1 cellular context compared by ENCODE assay signal in the genomic region with DNA sequence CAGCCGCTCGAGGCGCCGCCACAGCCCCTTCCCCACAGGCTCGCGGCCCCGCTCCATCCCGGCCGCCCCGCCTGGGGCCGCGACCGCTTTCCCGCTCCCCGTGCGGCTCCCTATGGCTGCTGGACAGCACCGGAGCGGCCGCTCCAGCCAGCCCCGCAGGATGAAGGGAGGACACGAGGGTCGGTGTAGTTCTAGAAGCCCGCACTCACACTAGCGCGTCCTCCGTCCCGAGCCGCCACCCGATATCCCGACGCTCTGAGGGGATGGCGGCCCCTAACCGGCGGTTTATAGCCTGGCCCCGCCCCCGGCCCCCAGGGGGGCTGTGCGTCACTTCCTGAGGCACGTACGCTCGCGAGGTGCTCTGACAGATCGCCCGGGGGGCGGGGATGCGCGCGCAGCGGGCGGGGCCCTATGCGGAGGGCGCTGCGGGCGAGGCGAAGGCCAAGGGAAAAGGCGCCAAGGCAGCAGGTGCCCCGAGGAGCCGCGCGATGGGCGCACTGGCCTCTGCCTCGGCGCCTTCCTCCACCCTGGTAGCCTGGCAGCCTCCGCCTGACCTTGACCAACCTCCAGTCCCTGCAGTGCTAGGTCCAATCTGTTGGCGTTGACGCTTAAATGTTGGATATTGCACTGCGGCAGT.
TF ChIP-seq lines count a peak whose summit lies in the region.

A gene (minus strand): TSS at position 257 of the 637 bp plus-strand sequence. CDS start 4,991 bp downstream, outside the sequence.

TF ChIP-seq in HEK293, 187 proteins besides CTCF, POLR2A, EP300 and RAD21 (continued from another document and continues in another):
- TF ChIP-seq, protein P1, sequence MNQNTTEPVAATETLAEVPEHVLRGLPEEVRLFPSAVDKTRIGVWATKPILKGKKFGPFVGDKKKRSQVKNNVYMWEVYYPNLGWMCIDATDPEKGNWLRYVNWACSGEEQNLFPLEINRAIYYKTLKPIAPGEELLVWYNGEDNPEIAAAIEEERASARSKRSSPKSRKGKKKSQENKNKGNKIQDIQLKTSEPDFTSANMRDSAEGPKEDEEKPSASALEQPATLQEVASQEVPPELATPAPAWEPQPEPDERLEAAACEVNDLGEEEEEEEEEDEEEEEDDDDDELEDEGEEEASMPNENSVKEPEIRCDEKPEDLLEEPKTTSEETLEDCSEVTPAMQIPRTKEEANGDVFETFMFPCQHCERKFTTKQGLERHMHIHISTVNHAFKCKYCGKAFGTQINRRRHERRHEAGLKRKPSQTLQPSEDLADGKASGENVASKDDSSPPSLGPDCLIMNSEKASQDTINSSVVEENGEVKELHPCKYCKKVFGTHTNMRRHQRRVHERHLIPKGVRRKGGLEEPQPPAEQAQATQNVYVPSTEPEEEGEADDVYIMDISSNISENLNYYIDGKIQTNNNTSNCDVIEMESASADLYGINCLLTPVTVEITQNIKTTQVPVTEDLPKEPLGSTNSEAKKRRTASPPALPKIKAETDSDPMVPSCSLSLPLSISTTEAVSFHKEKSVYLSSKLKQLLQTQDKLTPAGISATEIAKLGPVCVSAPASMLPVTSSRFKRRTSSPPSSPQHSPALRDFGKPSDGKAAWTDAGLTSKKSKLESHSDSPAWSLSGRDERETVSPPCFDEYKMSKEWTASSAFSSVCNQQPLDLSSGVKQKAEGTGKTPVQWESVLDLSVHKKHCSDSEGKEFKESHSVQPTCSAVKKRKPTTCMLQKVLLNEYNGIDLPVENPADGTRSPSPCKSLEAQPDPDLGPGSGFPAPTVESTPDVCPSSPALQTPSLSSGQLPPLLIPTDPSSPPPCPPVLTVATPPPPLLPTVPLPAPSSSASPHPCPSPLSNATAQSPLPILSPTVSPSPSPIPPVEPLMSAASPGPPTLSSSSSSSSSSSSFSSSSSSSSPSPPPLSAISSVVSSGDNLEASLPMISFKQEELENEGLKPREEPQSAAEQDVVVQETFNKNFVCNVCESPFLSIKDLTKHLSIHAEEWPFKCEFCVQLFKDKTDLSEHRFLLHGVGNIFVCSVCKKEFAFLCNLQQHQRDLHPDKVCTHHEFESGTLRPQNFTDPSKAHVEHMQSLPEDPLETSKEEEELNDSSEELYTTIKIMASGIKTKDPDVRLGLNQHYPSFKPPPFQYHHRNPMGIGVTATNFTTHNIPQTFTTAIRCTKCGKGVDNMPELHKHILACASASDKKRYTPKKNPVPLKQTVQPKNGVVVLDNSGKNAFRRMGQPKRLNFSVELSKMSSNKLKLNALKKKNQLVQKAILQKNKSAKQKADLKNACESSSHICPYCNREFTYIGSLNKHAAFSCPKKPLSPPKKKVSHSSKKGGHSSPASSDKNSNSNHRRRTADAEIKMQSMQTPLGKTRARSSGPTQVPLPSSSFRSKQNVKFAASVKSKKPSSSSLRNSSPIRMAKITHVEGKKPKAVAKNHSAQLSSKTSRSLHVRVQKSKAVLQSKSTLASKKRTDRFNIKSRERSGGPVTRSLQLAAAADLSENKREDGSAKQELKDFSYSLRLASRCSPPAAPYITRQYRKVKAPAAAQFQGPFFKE (tag by site-specific recombination; IDR thresholded peaks at IDR 0.05; ENCODE audit: borderline replicate concordance) = no peak
- peak; percentile 84 for TF ChIP-seq SCRT2 (tag by site-specific recombination; IDR thresholded peaks at IDR 0.05)
- peak; percentile 96 for TF ChIP-seq GLIS1 (tag by site-specific recombination; IDR thresholded peaks at IDR 0.05)
- no peak for TF ChIP-seq ZNF560 (tag by site-specific recombination; IDR thresholded peaks at IDR 0.05; ENCODE audit: borderline replicate concordance)
- peak; percentile 78; the same call in 1 of the 2 replicates for TF ChIP-seq ZBTB7A (tag by site-specific recombination; IDR thresholded peaks at IDR 0.05; ENCODE audit: low read depth)
- TF ChIP-seq ZNF623 (tag by site-specific recombination; IDR thresholded peaks at IDR 0.05) = no peak
- TF ChIP-seq, protein P2, sequence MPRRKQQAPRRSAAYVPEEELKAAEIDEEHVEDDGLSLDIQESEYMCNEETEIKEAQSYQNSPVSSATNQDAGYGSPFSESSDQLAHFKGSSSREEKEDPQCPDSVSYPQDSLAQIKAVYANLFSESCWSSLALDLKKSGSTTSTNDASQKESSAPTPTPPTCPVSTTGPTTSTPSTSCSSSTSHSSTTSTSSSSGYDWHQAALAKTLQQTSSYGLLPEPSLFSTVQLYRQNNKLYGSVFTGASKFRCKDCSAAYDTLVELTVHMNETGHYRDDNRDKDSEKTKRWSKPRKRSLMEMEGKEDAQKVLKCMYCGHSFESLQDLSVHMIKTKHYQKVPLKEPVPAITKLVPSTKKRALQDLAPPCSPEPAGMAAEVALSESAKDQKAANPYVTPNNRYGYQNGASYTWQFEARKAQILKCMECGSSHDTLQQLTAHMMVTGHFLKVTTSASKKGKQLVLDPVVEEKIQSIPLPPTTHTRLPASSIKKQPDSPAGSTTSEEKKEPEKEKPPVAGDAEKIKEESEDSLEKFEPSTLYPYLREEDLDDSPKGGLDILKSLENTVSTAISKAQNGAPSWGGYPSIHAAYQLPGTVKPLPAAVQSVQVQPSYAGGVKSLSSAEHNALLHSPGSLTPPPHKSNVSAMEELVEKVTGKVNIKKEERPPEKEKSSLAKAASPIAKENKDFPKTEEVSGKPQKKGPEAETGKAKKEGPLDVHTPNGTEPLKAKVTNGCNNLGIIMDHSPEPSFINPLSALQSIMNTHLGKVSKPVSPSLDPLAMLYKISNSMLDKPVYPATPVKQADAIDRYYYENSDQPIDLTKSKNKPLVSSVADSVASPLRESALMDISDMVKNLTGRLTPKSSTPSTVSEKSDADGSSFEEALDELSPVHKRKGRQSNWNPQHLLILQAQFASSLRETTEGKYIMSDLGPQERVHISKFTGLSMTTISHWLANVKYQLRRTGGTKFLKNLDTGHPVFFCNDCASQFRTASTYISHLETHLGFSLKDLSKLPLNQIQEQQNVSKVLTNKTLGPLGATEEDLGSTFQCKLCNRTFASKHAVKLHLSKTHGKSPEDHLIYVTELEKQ (tag by site-specific recombination; IDR thresholded peaks at IDR 0.05; ENCODE audit: borderline replicate concordance) = no peak
- TF ChIP-seq ZNF654 (tag by site-specific recombination; IDR thresholded peaks at IDR 0.05; ENCODE audit: low read depth) = no peak
- TF ChIP-seq, protein P3, sequence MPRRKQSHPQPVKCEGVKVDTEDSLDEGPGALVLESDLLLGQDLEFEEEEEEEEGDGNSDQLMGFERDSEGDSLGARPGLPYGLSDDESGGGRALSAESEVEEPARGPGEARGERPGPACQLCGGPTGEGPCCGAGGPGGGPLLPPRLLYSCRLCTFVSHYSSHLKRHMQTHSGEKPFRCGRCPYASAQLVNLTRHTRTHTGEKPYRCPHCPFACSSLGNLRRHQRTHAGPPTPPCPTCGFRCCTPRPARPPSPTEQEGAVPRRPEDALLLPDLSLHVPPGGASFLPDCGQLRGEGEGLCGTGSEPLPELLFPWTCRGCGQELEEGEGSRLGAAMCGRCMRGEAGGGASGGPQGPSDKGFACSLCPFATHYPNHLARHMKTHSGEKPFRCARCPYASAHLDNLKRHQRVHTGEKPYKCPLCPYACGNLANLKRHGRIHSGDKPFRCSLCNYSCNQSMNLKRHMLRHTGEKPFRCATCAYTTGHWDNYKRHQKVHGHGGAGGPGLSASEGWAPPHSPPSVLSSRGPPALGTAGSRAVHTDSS (tag by site-specific recombination; IDR thresholded peaks at IDR 0.05) = no peak
- no peak for TF ChIP-seq ZNF138 (tag by site-specific recombination; IDR thresholded peaks at IDR 0.05; ENCODE audit: borderline replicate concordance)
- no peak for TF ChIP-seq ZNF785 (tag by site-specific recombination; IDR thresholded peaks at IDR 0.05)
- TF ChIP-seq ZNF133 (tag by site-specific recombination; IDR thresholded peaks at IDR 0.05) = no peak
- TF ChIP-seq, protein P4, sequence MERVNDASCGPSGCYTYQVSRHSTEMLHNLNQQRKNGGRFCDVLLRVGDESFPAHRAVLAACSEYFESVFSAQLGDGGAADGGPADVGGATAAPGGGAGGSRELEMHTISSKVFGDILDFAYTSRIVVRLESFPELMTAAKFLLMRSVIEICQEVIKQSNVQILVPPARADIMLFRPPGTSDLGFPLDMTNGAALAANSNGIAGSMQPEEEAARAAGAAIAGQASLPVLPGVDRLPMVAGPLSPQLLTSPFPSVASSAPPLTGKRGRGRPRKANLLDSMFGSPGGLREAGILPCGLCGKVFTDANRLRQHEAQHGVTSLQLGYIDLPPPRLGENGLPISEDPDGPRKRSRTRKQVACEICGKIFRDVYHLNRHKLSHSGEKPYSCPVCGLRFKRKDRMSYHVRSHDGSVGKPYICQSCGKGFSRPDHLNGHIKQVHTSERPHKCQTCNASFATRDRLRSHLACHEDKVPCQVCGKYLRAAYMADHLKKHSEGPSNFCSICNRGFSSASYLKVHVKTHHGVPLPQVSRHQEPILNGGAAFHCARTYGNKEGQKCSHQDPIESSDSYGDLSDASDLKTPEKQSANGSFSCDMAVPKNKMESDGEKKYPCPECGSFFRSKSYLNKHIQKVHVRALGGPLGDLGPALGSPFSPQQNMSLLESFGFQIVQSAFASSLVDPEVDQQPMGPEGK (tag by site-specific recombination; IDR thresholded peaks at IDR 0.05) = peak; percentile 94
- TF ChIP-seq, protein P5, sequence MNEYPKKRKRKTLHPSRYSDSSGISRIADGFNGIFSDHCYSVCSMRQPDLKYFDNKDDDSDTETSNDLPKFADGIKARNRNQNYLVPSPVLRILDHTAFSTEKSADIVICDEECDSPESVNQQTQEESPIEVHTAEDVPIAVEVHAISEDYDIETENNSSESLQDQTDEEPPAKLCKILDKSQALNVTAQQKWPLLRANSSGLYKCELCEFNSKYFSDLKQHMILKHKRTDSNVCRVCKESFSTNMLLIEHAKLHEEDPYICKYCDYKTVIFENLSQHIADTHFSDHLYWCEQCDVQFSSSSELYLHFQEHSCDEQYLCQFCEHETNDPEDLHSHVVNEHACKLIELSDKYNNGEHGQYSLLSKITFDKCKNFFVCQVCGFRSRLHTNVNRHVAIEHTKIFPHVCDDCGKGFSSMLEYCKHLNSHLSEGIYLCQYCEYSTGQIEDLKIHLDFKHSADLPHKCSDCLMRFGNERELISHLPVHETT (tag by site-specific recombination; IDR thresholded peaks at IDR 0.05) = no peak; the same call in 1 of the 2 replicates
- TF ChIP-seq, protein P6, sequence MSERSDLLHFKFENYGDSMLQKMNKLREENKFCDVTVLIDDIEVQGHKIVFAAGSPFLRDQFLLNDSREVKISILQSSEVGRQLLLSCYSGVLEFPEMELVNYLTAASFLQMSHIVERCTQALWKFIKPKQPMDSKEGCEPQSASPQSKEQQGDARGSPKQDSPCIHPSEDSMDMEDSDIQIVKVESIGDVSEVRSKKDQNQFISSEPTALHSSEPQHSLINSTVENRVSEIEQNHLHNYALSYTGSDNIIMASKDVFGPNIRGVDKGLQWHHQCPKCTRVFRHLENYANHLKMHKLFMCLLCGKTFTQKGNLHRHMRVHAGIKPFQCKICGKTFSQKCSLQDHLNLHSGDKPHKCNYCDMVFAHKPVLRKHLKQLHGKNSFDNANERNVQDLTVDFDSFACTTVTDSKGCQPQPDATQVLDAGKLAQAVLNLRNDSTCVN (tag by site-specific recombination; optimal IDR thresholded peaks at IDR 0.05) = peak; percentile 92
- no peak for TF ChIP-seq ZNF830 (tag by site-specific recombination; IDR thresholded peaks at IDR 0.05; ENCODE audit: low read depth)
- no peak for TF ChIP-seq PRDM1 (tag by site-specific recombination; IDR thresholded peaks at IDR 0.05)
- peak; percentile 61; the same call in 1 of the 2 replicates for TF ChIP-seq ZNF324 (tag by site-specific recombination; IDR thresholded peaks at IDR 0.05)
- no peak for TF ChIP-seq ZNF501 (tag by site-specific recombination; IDR thresholded peaks at IDR 0.05)
- no peak for TF ChIP-seq HOXC10 (CRISPR knock-in tag; IDR thresholded peaks at IDR 0.05)
- TF ChIP-seq, protein P7, sequence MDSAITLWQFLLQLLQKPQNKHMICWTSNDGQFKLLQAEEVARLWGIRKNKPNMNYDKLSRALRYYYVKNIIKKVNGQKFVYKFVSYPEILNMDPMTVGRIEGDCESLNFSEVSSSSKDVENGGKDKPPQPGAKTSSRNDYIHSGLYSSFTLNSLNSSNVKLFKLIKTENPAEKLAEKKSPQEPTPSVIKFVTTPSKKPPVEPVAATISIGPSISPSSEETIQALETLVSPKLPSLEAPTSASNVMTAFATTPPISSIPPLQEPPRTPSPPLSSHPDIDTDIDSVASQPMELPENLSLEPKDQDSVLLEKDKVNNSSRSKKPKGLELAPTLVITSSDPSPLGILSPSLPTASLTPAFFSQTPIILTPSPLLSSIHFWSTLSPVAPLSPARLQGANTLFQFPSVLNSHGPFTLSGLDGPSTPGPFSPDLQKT (IDR thresholded peaks at IDR 0.05; ENCODE audit: borderline replicate concordance, low read depth, low read length) = no peak
- TF ChIP-seq, protein P8, sequence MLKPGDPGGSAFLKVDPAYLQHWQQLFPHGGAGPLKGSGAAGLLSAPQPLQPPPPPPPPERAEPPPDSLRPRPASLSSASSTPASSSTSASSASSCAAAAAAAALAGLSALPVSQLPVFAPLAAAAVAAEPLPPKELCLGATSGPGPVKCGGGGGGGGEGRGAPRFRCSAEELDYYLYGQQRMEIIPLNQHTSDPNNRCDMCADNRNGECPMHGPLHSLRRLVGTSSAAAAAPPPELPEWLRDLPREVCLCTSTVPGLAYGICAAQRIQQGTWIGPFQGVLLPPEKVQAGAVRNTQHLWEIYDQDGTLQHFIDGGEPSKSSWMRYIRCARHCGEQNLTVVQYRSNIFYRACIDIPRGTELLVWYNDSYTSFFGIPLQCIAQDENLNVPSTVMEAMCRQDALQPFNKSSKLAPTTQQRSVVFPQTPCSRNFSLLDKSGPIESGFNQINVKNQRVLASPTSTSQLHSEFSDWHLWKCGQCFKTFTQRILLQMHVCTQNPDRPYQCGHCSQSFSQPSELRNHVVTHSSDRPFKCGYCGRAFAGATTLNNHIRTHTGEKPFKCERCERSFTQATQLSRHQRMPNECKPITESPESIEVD (tag by site-specific recombination; IDR thresholded peaks at IDR 0.05) = no peak
- peak; percentile 27; the same call in 1 of the 2 replicates for TF ChIP-seq IKZF3 (tag by site-specific recombination; IDR thresholded peaks at IDR 0.05)
- peak; percentile 62; the same call in 1 of the 2 replicates for TF ChIP-seq ZNF391 (tag by site-specific recombination; IDR thresholded peaks at IDR 0.05; ENCODE audit: borderline replicate concordance, low read depth)
- no peak for TF ChIP-seq ZNF274 (IDR thresholded peaks at IDR 0.05; ENCODE audit: low read length)
- no peak for TF ChIP-seq ZNF274 (tag by site-specific recombination; IDR thresholded peaks at IDR 0.05; ENCODE audit: borderline replicate concordance)
- peak; percentile 59; the same call in 1 of the 2 replicates for TF ChIP-seq SCRT1 (tag by site-specific recombination; IDR thresholded peaks at IDR 0.05; ENCODE audit: borderline replicate concordance)
- no peak for TF ChIP-seq SETDB1 (IDR thresholded peaks at IDR 0.05; ENCODE audit: insufficient read length, low read length)
- TF ChIP-seq, protein P9, sequence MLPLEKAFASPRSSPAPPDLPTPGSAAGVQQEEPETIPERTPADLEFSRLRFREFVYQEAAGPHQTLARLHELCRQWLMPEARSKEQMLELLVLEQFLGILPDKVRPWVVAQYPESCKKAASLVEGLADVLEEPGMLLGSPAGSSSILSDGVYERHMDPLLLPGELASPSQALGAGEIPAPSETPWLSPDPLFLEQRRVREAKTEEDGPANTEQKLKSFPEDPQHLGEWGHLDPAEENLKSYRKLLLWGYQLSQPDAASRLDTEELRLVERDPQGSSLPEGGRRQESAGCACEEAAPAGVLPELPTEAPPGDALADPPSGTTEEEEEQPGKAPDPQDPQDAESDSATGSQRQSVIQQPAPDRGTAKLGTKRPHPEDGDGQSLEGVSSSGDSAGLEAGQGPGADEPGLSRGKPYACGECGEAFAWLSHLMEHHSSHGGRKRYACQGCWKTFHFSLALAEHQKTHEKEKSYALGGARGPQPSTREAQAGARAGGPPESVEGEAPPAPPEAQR (tag by site-specific recombination; IDR thresholded peaks at IDR 0.05) = no peak
- no peak for TF ChIP-seq ZNF837 (tag by site-specific recombination; IDR thresholded peaks at IDR 0.05)
- TF ChIP-seq ZNF776 (tag by site-specific recombination; IDR thresholded peaks at IDR 0.05; ENCODE audit: borderline replicate concordance) = no peak
- TF ChIP-seq HOXD13 (CRISPR knock-in tag; IDR thresholded peaks at IDR 0.05; ENCODE audit: borderline replicate concordance) = no peak
- TF ChIP-seq ZNF426 (tag by site-specific recombination; IDR thresholded peaks at IDR 0.05) = no peak
- TF ChIP-seq ZNF791 (tag by site-specific recombination; IDR thresholded peaks at IDR 0.05) = no peak
